Comparison of ENCODE assay signal across 8 cellular contexts in genomic region chr7:100888988-100889760, GRCh38. TPM values are rescaled to one million over a fixed set of nuclear protein-coding genes. Genes with fewer than 3 reads are reported as not detected.
A peak's percentile ranks its signal among the peaks of the same experiment; 100 is the strongest.
DNase-seq lines count a peak whose midpoint lies in the region; ATAC-seq and TF ChIP-seq lines count a peak whose summit lies in the region.

UFSP1 (minus strand) TSS chr7:100889715; CDS start chr7:100889271, 444 bp downstream.

- no peak for DNase-seq in GM23338 (ENCODE audit: low spot score)
- peak; percentile 73 for DNase-seq in NCI-H526 treated with DMSO at 0.1 percent for 48 hours (lab: John Stamatoyannopoulos, UW)
- no peak for DNase-seq in coronary artery (ENCODE audit: low spot score)
- DNase-seq in NCI-H2081 (lab: John Stamatoyannopoulos, UW) = no peak
- DNase-seq in NCI-H226 = no peak
- no peak for DNase-seq in Ammon's horn (ENCODE audit: low spot score)

- peak; percentile 28 for ATAC-seq in GM18502 (IDR thresholded peaks at IDR 0.05; ENCODE audit: poor library complexity, unreplicated experiment)
- ATAC-seq in GM23338 = peak; percentile 44

- H3K79me2 ChIP-seq in GM23338 (replicated peaks; ENCODE audit: insufficient read depth) = peaks cover 17% of the 10 kb centered on the region

- H3K9ac ChIP-seq in mucosa of rectum (ENCODE audit: low read depth in 1 of 2, low read length in 2 of 2) = peak within 1 kb of the TSS; percentile 85 to 86

- H3K36me3 ChIP-seq in GM23338 (ENCODE audit: insufficient read depth) (peaks cover 14% of the 10 kb centered on the region), mucosa of rectum (ENCODE audit: control insufficient read depth in 2 of 2, insufficient read depth in 2 of 2, low read length in 2 of 2) (peaks cover 32 to 43% of the 10 kb centered on the region in 2 donors)

- H3K4me1 ChIP-seq in GM23338 (ENCODE audit: insufficient read depth) = peaks cover 14% of the 10 kb centered on the region
- H3K4me1 ChIP-seq in mucosa of rectum (ENCODE audit: control insufficient read depth in 2 of 2, insufficient read depth in 2 of 2, low read length in 2 of 2) = peaks cover 35 to 39% of the 10 kb centered on the region in 2 donors

- H3K4me1 Mint-ChIP-seq in GM23338 = peaks cover 41% of the 10 kb centered on the region

- H3K9me2 ChIP-seq in GM23338 (ENCODE audit: insufficient read depth) = no peaks in the 10 kb centered on the region

- peaks cover 35% of the 10 kb centered on the region for H3K27me3 Mint-ChIP-seq in GM23338 (ENCODE audit: insufficient read depth, low read depth, poor library complexity)

- H3K9me3 Mint-ChIP-seq in GM23338 = no peaks in the 10 kb centered on the region; the same call in 1 of the 3 replicates

- peaks cover 47% of the 10 kb centered on the region for H3K36me3 Mint-ChIP-seq in GM23338 (ENCODE audit: low read depth)

- peaks cover 16% of the 10 kb centered on the region for H4K20me1 ChIP-seq in GM23338 (replicated peaks; ENCODE audit: insufficient read depth)

- no peaks in the 10 kb centered on the region for H3K9me3 ChIP-seq in mucosa of rectum (ENCODE audit: control insufficient read depth in 2 of 2, low read length in 2 of 2)

- H3K27ac Mint-ChIP-seq in GM23338 = peak within 1 kb of the TSS; percentile 98

- peak within 1 kb of the TSS; percentile 87 for H3K4me3 Mint-ChIP-seq in GM23338

- H3K27me3 ChIP-seq in GM23338 (ENCODE audit: insufficient read depth) = peaks cover 7% of the 10 kb centered on the region; the same call in 1 of the 2 replicates
- H3K27me3 ChIP-seq in mucosa of rectum (ENCODE audit: control insufficient read depth in 2 of 2, insufficient read depth in 2 of 2, low read length in 2 of 2) = peaks cover 0 to 3% of the 10 kb centered on the region in 2 donors

- TF ChIP-seq CTCF in GM23338 (conservative IDR thresholded peaks at IDR 0.05; ENCODE audit: low read depth in 2 of 2) (no peak), coronary artery (IDR thresholded peaks at IDR 0.05) (no peak)

- H3K4me2 ChIP-seq in GM23338 = peak within 1 kb of the TSS; percentile 97

- no peak within 1 kb of the TSS for H2AFZ ChIP-seq in GM23338

- peaks cover 38% of the 10 kb centered on the region for H3F3A ChIP-seq in GM23338 (replicated peaks; ENCODE audit: low read depth)

- H3K4me3 ChIP-seq in GM23338 = peak within 1 kb of the TSS; percentile 90
- peak within 1 kb of the TSS; percentile 86 for H3K4me3 ChIP-seq in coronary artery
- H3K4me3 ChIP-seq in mucosa of rectum (ENCODE audit: low read length in 2 of 2) = peak within 1 kb of the TSS; percentile 75 to 80

- peak within 1 kb of the TSS; percentile 98 for H3K27ac ChIP-seq in GM23338 (ENCODE audit: low read depth)
- peak within 1 kb of the TSS; percentile 57 to 98 for H3K27ac ChIP-seq in coronary artery
- H3K27ac ChIP-seq in mucosa of rectum (ENCODE audit: low read depth in 2 of 2, low read length in 2 of 2) = peak within 1 kb of the TSS; percentile 93 to 95

TF ChIP-seq in GM23338, 12 proteins besides CTCF, POLR2A, EP300 and RAD21:
- TF ChIP-seq JUNB (IDR thresholded peaks at IDR 0.05; ENCODE audit: unreplicated experiment) = no peak
- TF ChIP-seq NANOG (IDR thresholded peaks at IDR 0.05; ENCODE audit: borderline replicate concordance) = no peak
- TF ChIP-seq ZNF114 (CRISPR knock-in tag; IDR thresholded peaks at IDR 0.05) = no peak
- peak; percentile 71 for TF ChIP-seq POLR2AphosphoS5 (IDR thresholded peaks at IDR 0.05; ENCODE audit: low read depth)
- TF ChIP-seq ETS1 (IDR thresholded peaks at IDR 0.05) = no peak
- no peak for TF ChIP-seq ZNF462 (CRISPR knock-in tag; IDR thresholded peaks at IDR 0.05)
- TF ChIP-seq CREB1 (CRISPR knock-in tag; IDR thresholded peaks at IDR 0.05; ENCODE audit: low read depth) = no peak
- no peak for TF ChIP-seq ZNF331 (CRISPR knock-in tag; IDR thresholded peaks at IDR 0.05; ENCODE audit: low read depth)

RNA-seq across cellular contexts. Expression of gene UFSP1, which starts in this region (rescaled TPM):
- 11.5 and 11.8 TPM in 2 replicates for total RNA-seq in GM23338 (2014; rRNA removed; shearing (Covaris generic))
- 2.0 and 4.1 TPM in 2 replicates for polyA plus RNA-seq in GM23338 (2016; fragmentation: Nextera tagmentation; extraction: Ambion mirVana)
